In genomic region chr3:77025476-77025875, GRCh38 we compare ENCODE assay signal across 27 cellular contexts. TPM values are rescaled to one million over a fixed set of nuclear protein-coding genes. Genes with fewer than 3 reads are reported as not detected.
"Had no signal": no experiment of that assay in that cellular context is flagged by ENCODE, and none has a peak within 500 bp of the region (broad histone marks: within the 10 kb centered on the region; RNA-seq: fewer than 3 reads in every experiment).

No MANE protein-coding gene starts in this region.

- ATAC-seq: activated naive CD4-positive, alpha-beta T cell treated with anti-CD3 and anti-CD28 coated beads, Interleukin-2, amount 50 U/mL, for 72 hours; activated T-cell treated with anti-CD3 and anti-CD28 coated beads, Interleukin-2, amount 50 U/mL, for 72 hours; effector memory CD8-positive, alpha-beta T cell; gastroesophageal sphincter; heart right ventricle had no signal

- H3K27ac Mint-ChIP-seq: activated CD4-positive, alpha-beta memory T cell treated with anti-CD3 and anti-CD28 coated beads, Interleukin-2, amount 10 ng/mL, durations not matched to agents 7 days and 5 days; activated CD4-positive, alpha-beta T cell treated with anti-CD3 and anti-CD28 coated beads, Interleukin-2, amount 10 ng/mL, durations not matched to agents 7 days and 5 days; activated naive CD4-positive, alpha-beta T cell treated with anti-CD3 and anti-CD28 coated beads, Interleukin-2, amount 10 ng/mL, durations not matched to agents 7 days and 5 days; activated naive CD4-positive, alpha-beta T cell treated with anti-CD3 and anti-CD28 coated beads, Interleukin-2, amount 50 U/mL, for 72 hours; activated naive CD8-positive, alpha-beta T cell treated with anti-CD3 and anti-CD28 coated beads, Interleukin-2, amount 10 ng/mL, durations not matched to agents 7 days and 5 days; activated T-cell treated with anti-CD3 and anti-CD28 coated beads, Interleukin-2, amount 50 U/mL, for 24 hours; activated T-cell treated with anti-CD3 and anti-CD28 coated beads, Interleukin-2, amount 50 U/mL, for 72 hours; effector memory CD8-positive, alpha-beta T cell had no signal

- H3K9me3 ChIP-seq: esophagus squamous epithelium had no signal

- H3K27me3 Mint-ChIP-seq: activated CD4-positive, alpha-beta memory T cell treated with anti-CD3 and anti-CD28 coated beads, Interleukin-2, amount 10 ng/mL, durations not matched to agents 7 days and 5 days; activated CD4-positive, alpha-beta T cell treated with anti-CD3 and anti-CD28 coated beads, Interleukin-2, amount 10 ng/mL, durations not matched to agents 7 days and 5 days; activated naive CD4-positive, alpha-beta T cell treated with anti-CD3 and anti-CD28 coated beads, Interleukin-2, amount 10 ng/mL, durations not matched to agents 7 days and 5 days; activated naive CD8-positive, alpha-beta T cell treated with anti-CD3 and anti-CD28 coated beads, Interleukin-2, amount 10 ng/mL, durations not matched to agents 7 days and 5 days; activated T-cell treated with anti-CD3 and anti-CD28 coated beads, Interleukin-2, amount 50 U/mL, for 24 hours; effector memory CD8-positive, alpha-beta T cell had no signal

- H3K27ac ChIP-seq: brain microvascular endothelial cell, esophagus squamous epithelium, gastroesophageal sphincter, heart right ventricle had no signal

- DNase-seq: activated CD4-positive, alpha-beta memory T cell treated with anti-CD3 and anti-CD28 coated beads, Interleukin-2, amount 10 ng/mL, durations not matched to agents 7 days and 5 days; activated CD4-positive, alpha-beta T cell treated with anti-CD3 and anti-CD28 coated beads for 1 hour; activated CD4-positive, alpha-beta T cell treated with anti-CD3 and anti-CD28 coated beads for 4 hours; activated CD4-positive, alpha-beta T cell treated with anti-CD3 and anti-CD28 coated beads, Interleukin-2, amount 10 ng/mL, durations not matched to agents 7 days and 5 days; activated CD4-positive, alpha-beta T cell treated with anti-CD3 and anti-CD28 coated beads, Interleukin-2, amount 50 U/mL, for 4 hours; activated CD8-positive, alpha-beta memory T cell treated with anti-CD3 and anti-CD28 coated beads, Interleukin-2, amount 50 U/mL, for 48 hours; activated gamma-delta T cell; activated naive CD4-positive, alpha-beta T cell; activated naive CD4-positive, alpha-beta T cell treated with anti-CD3 and anti-CD28 coated beads, Interleukin-2, amount 10 ng/mL, durations not matched to agents 7 days and 5 days; activated naive CD8-positive, alpha-beta T cell treated with anti-CD3 and anti-CD28 coated beads, Interleukin-2, amount 10 ng/mL, durations not matched to agents 7 days and 5 days; activated T-cell treated with anti-CD3 and anti-CD28 coated beads for 4 hours; activated T-cell treated with anti-CD3 and anti-CD28 coated beads, Interleukin-2, amount 50 U/mL, for 24 hours; activated T-cell treated with anti-CD3 and anti-CD28 coated beads, Interleukin-2, amount 50 U/mL, for 72 hours; anterior cingulate cortex; brain microvascular endothelial cell; caudate nucleus; cortex of kidney; dermis blood vessel endothelial cell; effector CD4-positive, alpha-beta T cell; effector memory CD8-positive, alpha-beta T cell; esophagus squamous epithelium; foreskin melanocyte; heart right ventricle; T-helper 2 cell had no signal

- H3K4me1 ChIP-seq: esophagus squamous epithelium, gastroesophageal sphincter, heart right ventricle had no signal

- H3K36me3 Mint-ChIP-seq: activated naive CD4-positive, alpha-beta T cell treated with anti-CD3 and anti-CD28 coated beads, Interleukin-2, amount 10 ng/mL, durations not matched to agents 7 days and 5 days; activated naive CD4-positive, alpha-beta T cell treated with anti-CD3 and anti-CD28 coated beads, Interleukin-2, amount 50 U/mL, for 72 hours; activated naive CD8-positive, alpha-beta T cell treated with anti-CD3 and anti-CD28 coated beads, Interleukin-2, amount 10 ng/mL, durations not matched to agents 7 days and 5 days had no signal

- H3K4me3 ChIP-seq: esophagus squamous epithelium, gastroesophageal sphincter, heart right ventricle had no signal

- H3K4me3 Mint-ChIP-seq: activated CD4-positive, alpha-beta memory T cell treated with anti-CD3 and anti-CD28 coated beads, Interleukin-2, amount 10 ng/mL, durations not matched to agents 7 days and 5 days; activated CD4-positive, alpha-beta T cell treated with anti-CD3 and anti-CD28 coated beads, Interleukin-2, amount 10 ng/mL, durations not matched to agents 7 days and 5 days; activated naive CD4-positive, alpha-beta T cell treated with anti-CD3 and anti-CD28 coated beads, Interleukin-2, amount 10 ng/mL, durations not matched to agents 7 days and 5 days; activated naive CD8-positive, alpha-beta T cell treated with anti-CD3 and anti-CD28 coated beads, Interleukin-2, amount 10 ng/mL, durations not matched to agents 7 days and 5 days; activated T-cell treated with anti-CD3 and anti-CD28 coated beads, Interleukin-2, amount 50 U/mL, for 24 hours; activated T-cell treated with anti-CD3 and anti-CD28 coated beads, Interleukin-2, amount 50 U/mL, for 72 hours; effector memory CD8-positive, alpha-beta T cell had no signal

- H3K4me1 Mint-ChIP-seq: activated CD4-positive, alpha-beta memory T cell treated with anti-CD3 and anti-CD28 coated beads, Interleukin-2, amount 10 ng/mL, durations not matched to agents 7 days and 5 days; activated CD4-positive, alpha-beta T cell treated with anti-CD3 and anti-CD28 coated beads, Interleukin-2, amount 10 ng/mL, durations not matched to agents 7 days and 5 days; activated naive CD4-positive, alpha-beta T cell treated with anti-CD3 and anti-CD28 coated beads, Interleukin-2, amount 10 ng/mL, durations not matched to agents 7 days and 5 days; activated naive CD8-positive, alpha-beta T cell treated with anti-CD3 and anti-CD28 coated beads, Interleukin-2, amount 10 ng/mL, durations not matched to agents 7 days and 5 days had no signal

- H3K36me3 ChIP-seq: brain microvascular endothelial cell, esophagus squamous epithelium, gastroesophageal sphincter, heart right ventricle had no signal

- H3K27me3 ChIP-seq: brain microvascular endothelial cell, esophagus squamous epithelium, gastroesophageal sphincter, heart right ventricle had no signal

RNA-seq across cellular contexts. Expression of gene ROBO2, which starts 14.4 kb away (rescaled TPM):
- total RNA-seq: activated CD4-positive, alpha-beta memory T cell treated with anti-CD3 and anti-CD28 coated beads, Interleukin-2, amount 10 ng/mL, durations not matched to agents 7 days and 5 days; activated CD4-positive, alpha-beta T cell treated with anti-CD3 and anti-CD28 coated beads, Interleukin-2, amount 10 ng/mL, durations not matched to agents 7 days and 5 days; activated naive CD4-positive, alpha-beta T cell treated with anti-CD3 and anti-CD28 coated beads, Interleukin-2, amount 50 U/mL, for 72 hours; activated naive CD8-positive, alpha-beta T cell treated with anti-CD3 and anti-CD28 coated beads, Interleukin-2, amount 10 ng/mL, durations not matched to agents 7 days and 5 days; activated T-cell treated with anti-CD3 and anti-CD28 coated beads, Interleukin-2, amount 50 U/mL, for 72 hours; dermis blood vessel endothelial cell; T-helper 1 cell treated with Interleukin-12 subunit alpha and Interleukin-12 subunit beta and Interleukin-4 antibody, amounts not matched to agents 30 ng/mL and 1 ng/mL, for 36 hours had no signal
